Comparison of ENCODE assay signal across 14 cellular contexts in genomic region chr21:39000496-39000895, GRCh38.
DNase-seq lines count a peak whose midpoint lies in the region; ATAC-seq and TF ChIP-seq lines count a peak whose summit lies in the region.
"Had no signal": no experiment of that assay in that cellular context is flagged by ENCODE, and none has a peak within 500 bp of the region (broad histone marks: within the 10 kb centered on the region; RNA-seq: fewer than 3 reads in every experiment).

No MANE protein-coding gene starts in this region.

- DNase-seq in NOMO-1 treated with DMSO at 0.1 percent for 48 hours (lab: John Stamatoyannopoulos, UW; ENCODE audit: unreplicated experiment): peak; percentile 14
- no peak for DNase-seq in NOMO-1 (lab: John Stamatoyannopoulos, UW; ENCODE audit: unreplicated experiment in 2 of 2)
- peak; percentile 28 for DNase-seq in RPMI7951 (ENCODE audit: low read depth)
- DNase-seq in gastrocnemius medialis: no peak
- no peak for DNase-seq in glutamatergic neuron
- DNase-seq in HuH-7.5 (ENCODE audit: low spot score): no peak
- DNase-seq: effector CD4-positive, alpha-beta T cell; H9; NCI-H1048 had no signal

- peaks cover 4% of the 10 kb centered on the region for H3K9me3 Mint-ChIP-seq in glutamatergic neuron (ENCODE audit: unreplicated experiment)
- H3K9me3 Mint-ChIP-seq: activated naive CD4-positive, alpha-beta T cell treated with anti-CD3 and anti-CD28 coated beads, Interleukin-2, amount 50 U/mL, for 24 hours; H9 had no signal

- H3K4me1 Mint-ChIP-seq in glutamatergic neuron (ENCODE audit: low read depth, unreplicated experiment): peaks cover 18% of the 10 kb centered on the region

- ATAC-seq in esophagus mucosa (peak; percentile 27), gastrocnemius medialis (peak; percentile 15 to 38), HG03045 (IDR thresholded peaks at IDR 0.05; ENCODE audit: unreplicated experiment) (no peak)
- ATAC-seq: A549 had no signal

- in situ Hi-C loops in gastrocnemius medialis (cut with MboI; ENCODE audit: low sequenced_read_pairs in 4 of 4): loop anchor here in 1 of 4 donors (25.0 kb wide), 1 partner anchor 112 kb away; no protein-coding TSS in a partner anchor

- no peak overlapping the region for H3K27ac Mint-ChIP-seq in glutamatergic neuron (ENCODE audit: unreplicated experiment)
- H3K27ac Mint-ChIP-seq: activated naive CD4-positive, alpha-beta T cell treated with anti-CD3 and anti-CD28 coated beads, Interleukin-2, amount 50 U/mL, for 24 hours had no signal

- H3K9me3 ChIP-seq in gastrocnemius medialis: no peaks in the 10 kb centered on the region
- H3K9me3 ChIP-seq: A549, neutrophil had no signal

- TF ChIP-seq POLR2A in gastrocnemius medialis (IDR thresholded peaks at IDR 0.05): peak in 1 of 2 donors; percentile 33

- H3K4me3 ChIP-seq in gastrocnemius medialis: no peak overlapping the region
- H3K4me3 ChIP-seq: A549 had no signal

- no peak overlapping the region for H3K4me3 Mint-ChIP-seq in glutamatergic neuron (ENCODE audit: unreplicated experiment)
- H3K4me3 Mint-ChIP-seq: activated naive CD4-positive, alpha-beta T cell treated with anti-CD3 and anti-CD28 coated beads, Interleukin-2, amount 50 U/mL, for 24 hours; H9 had no signal

- H3K27me3 ChIP-seq in gastrocnemius medialis: no peaks in the 10 kb centered on the region
- H3K27me3 ChIP-seq: neutrophil had no signal

- TF ChIP-seq CTCF in gastrocnemius medialis (IDR thresholded peaks at IDR 0.05 in 4 of 5, conservative IDR thresholded peaks at IDR 0.05 in 1 of 5): no peak
- no peak for TF ChIP-seq CTCF in glutamatergic neuron (IDR thresholded peaks at IDR 0.05; ENCODE audit: partially characterized antibody, unreplicated experiment)

- H3K27ac ChIP-seq in gastrocnemius medialis: peak overlapping the region; percentile 10 to 75 (median 68)
- H3K27ac ChIP-seq: A549, neutrophil had no signal

- H3K4me1 ChIP-seq in gastrocnemius medialis: peaks cover 13 to 33% of the 10 kb centered on the region in 2 donors
- H3K4me1 ChIP-seq: A549 had no signal

- no peaks in the 10 kb centered on the region for H3K36me3 Mint-ChIP-seq in glutamatergic neuron (ENCODE audit: unreplicated experiment)
- H3K36me3 Mint-ChIP-seq: activated naive CD4-positive, alpha-beta T cell treated with anti-CD3 and anti-CD28 coated beads, Interleukin-2, amount 50 U/mL, for 24 hours had no signal

- peaks cover 4% of the 10 kb centered on the region for H3K27me3 Mint-ChIP-seq in glutamatergic neuron (ENCODE audit: unreplicated experiment)

- no peaks in the 10 kb centered on the region for H3K36me3 ChIP-seq in gastrocnemius medialis
- H3K36me3 ChIP-seq: neutrophil had no signal

- intact Hi-C loops in gastrocnemius medialis (cut with DNase I; ENCODE audit: low total_unique reads): no loop called here

Comparison
In these comparisons a context has a peak if more than half of its experiments do, and no peak if none do; other contexts are left out.
1. DNase-seq: peak in NOMO-1 treated with DMSO at 0.1 percent for 48 hours (single experiment) and RPMI7951 (single experiment); none in NOMO-1 (0 of 2), gastrocnemius medialis (0 of 2), glutamatergic neuron (single experiment) and HuH-7.5 (single experiment).